ENCODE assay signal across 1 cellular context in genomic region chr11:11757871-11758270, GRCh38.
TF ChIP-seq lines count a peak whose summit lies in the region.

No MANE protein-coding gene starts in this region.

TF ChIP-seq in SK-N-SH treated with all-trans-retinoic acid at 6 μM for 48 hours, 23 proteins besides CTCF, POLR2A, EP300 and RAD21 (continued from another document):
- TF ChIP-seq CSDC2 (CRISPR knock-in tag; IDR thresholded peaks at IDR 0.05) (no peak), ZFP30 (CRISPR knock-in tag; IDR thresholded peaks at IDR 0.05) (no peak), ISL1 (CRISPR knock-in tag; IDR thresholded peaks at IDR 0.05) (no peak), OSR1 (CRISPR knock-in tag; IDR thresholded peaks at IDR 0.05) (no peak), ZNF70 (CRISPR knock-in tag; IDR thresholded peaks at IDR 0.05) (no peak), ZC3H10 (CRISPR knock-in tag; IDR thresholded peaks at IDR 0.05) (no peak), ZNF8 (CRISPR knock-in tag; IDR thresholded peaks at IDR 0.05) (no peak), CREB5 (CRISPR knock-in tag; IDR thresholded peaks at IDR 0.05; ENCODE audit: low read depth) (no peak)
TF ChIP-seq in SK-N-SH treated with all-trans-retinoic acid at 6 μM for 48 hours: peak in this region for 0.
